ENCODE assay signal across 16 cellular contexts in genomic region chr13:100584901-100585300, GRCh38. TPM values are rescaled to one million over a fixed set of nuclear protein-coding genes. Genes with fewer than 3 reads are reported as not detected.
A peak's percentile ranks its signal among the peaks of the same experiment; 100 is the strongest.
DNase-seq lines count a peak whose midpoint lies in the region; ATAC-seq and TF ChIP-seq lines count a peak whose summit lies in the region.
"Had no signal": no experiment of that assay in that cellular context is flagged by ENCODE, and none has a peak within 500 bp of the region (broad histone marks: within the 10 kb centered on the region; RNA-seq: fewer than 3 reads in every experiment).

No MANE protein-coding gene starts in this region.

- no peak for DNase-seq in natural killer cell treated with Interleukin-12 subunit alpha and Interleukin-12 subunit beta and Interleukin-15 and Interleukin-18, amount 100 ng/mL, for 72 hours (ENCODE audit: low spot score)
- DNase-seq in natural killer cell, result no peak
- DNase-seq in MV-4-11 (lab: John Stamatoyannopoulos, UW), result peak; percentile 44
- DNase-seq: Caco-2, EL, GOT3, NCI-H1092, NCI-H2107, NCI-H510A, RPMI8226, transverse colon had no signal

- H3K9me3 Mint-ChIP-seq in natural killer cell treated with Interleukin-12 subunit alpha and Interleukin-12 subunit beta and Interleukin-15 and Interleukin-18, amount 100 ng/mL, for 72 hours, result no peaks in the 10 kb centered on the region
- H3K9me3 Mint-ChIP-seq in natural killer cell, result no peaks in the 10 kb centered on the region
- H3K9me3 Mint-ChIP-seq in activated T-helper 17 cell treated with anti-CD3 and anti-CD28 coated beads, Interleukin-2, amount 50 U/mL, for 72 hours, result peaks cover 4% of the 10 kb centered on the region
- no peaks in the 10 kb centered on the region for H3K9me3 Mint-ChIP-seq in stimulated activated naive CD8-positive, alpha-beta T cell treated with anti-CD3 and anti-CD28 coated beads, Interleukin-15, Interleukin-2, amounts not matched to agents 100 ng/mL and 50 ng/mL, for 24 hours

- H3K27ac Mint-ChIP-seq in natural killer cell treated with Interleukin-12 subunit alpha and Interleukin-12 subunit beta and Interleukin-15 and Interleukin-18, amount 100 ng/mL, for 72 hours, result peak overlapping the region; percentile 53 to 60
- H3K27ac Mint-ChIP-seq in natural killer cell, result no peak overlapping the region
- peak overlapping the region; percentile 73 for H3K27ac Mint-ChIP-seq in activated T-helper 17 cell treated with anti-CD3 and anti-CD28 coated beads, Interleukin-2, amount 50 U/mL, for 72 hours
- peak overlapping the region; percentile 23 for H3K27ac Mint-ChIP-seq in stimulated activated naive CD8-positive, alpha-beta T cell treated with anti-CD3 and anti-CD28 coated beads, Interleukin-15, Interleukin-2, amounts not matched to agents 100 ng/mL and 50 ng/mL, for 24 hours

- H3K36me3 Mint-ChIP-seq in natural killer cell treated with Interleukin-12 subunit alpha and Interleukin-12 subunit beta and Interleukin-15 and Interleukin-18, amount 100 ng/mL, for 72 hours, result peaks cover 6% of the 10 kb centered on the region
- H3K36me3 Mint-ChIP-seq in natural killer cell, result peaks cover 7% of the 10 kb centered on the region
- no peaks in the 10 kb centered on the region for H3K36me3 Mint-ChIP-seq in activated T-helper 17 cell treated with anti-CD3 and anti-CD28 coated beads, Interleukin-2, amount 50 U/mL, for 72 hours (ENCODE audit: low read depth)
- peaks cover 4% of the 10 kb centered on the region for H3K36me3 Mint-ChIP-seq in stimulated activated naive CD8-positive, alpha-beta T cell treated with anti-CD3 and anti-CD28 coated beads, Interleukin-15, Interleukin-2, amounts not matched to agents 100 ng/mL and 50 ng/mL, for 24 hours (ENCODE audit: low read depth)

- H3K4me1 Mint-ChIP-seq in natural killer cell treated with Interleukin-12 subunit alpha and Interleukin-12 subunit beta and Interleukin-15 and Interleukin-18, amount 100 ng/mL, for 72 hours (ENCODE audit: low read depth in 2 of 2), result peaks cover 44 to 45% of the 10 kb centered on the region in 2 donors
- peaks cover 39 to 46% of the 10 kb centered on the region in 2 donors for H3K4me1 Mint-ChIP-seq in natural killer cell
- peaks cover 42% of the 10 kb centered on the region for H3K4me1 Mint-ChIP-seq in activated T-helper 17 cell treated with anti-CD3 and anti-CD28 coated beads, Interleukin-2, amount 50 U/mL, for 72 hours
- peaks cover 49% of the 10 kb centered on the region for H3K4me1 Mint-ChIP-seq in stimulated activated naive CD8-positive, alpha-beta T cell treated with anti-CD3 and anti-CD28 coated beads, Interleukin-15, Interleukin-2, amounts not matched to agents 100 ng/mL and 50 ng/mL, for 24 hours (ENCODE audit: low read depth)

- no peak for TF ChIP-seq CTCF in natural killer cell (IDR thresholded peaks at IDR 0.05)

- intact Hi-C loops in natural killer cell (cut with micrococcal nuclease), result loop anchor here (5.0 kb wide), 1 partner anchor 87 kb away; the partner anchor contains the start of gene TMTC4

- H3K27me3 Mint-ChIP-seq in natural killer cell treated with Interleukin-12 subunit alpha and Interleukin-12 subunit beta and Interleukin-15 and Interleukin-18, amount 100 ng/mL, for 72 hours, result no peaks in the 10 kb centered on the region
- no peaks in the 10 kb centered on the region for H3K27me3 Mint-ChIP-seq in natural killer cell (ENCODE audit: low read depth in 2 of 2)
- no peaks in the 10 kb centered on the region for H3K27me3 Mint-ChIP-seq in activated T-helper 17 cell treated with anti-CD3 and anti-CD28 coated beads, Interleukin-2, amount 50 U/mL, for 72 hours
- no peaks in the 10 kb centered on the region for H3K27me3 Mint-ChIP-seq in stimulated activated naive CD8-positive, alpha-beta T cell treated with anti-CD3 and anti-CD28 coated beads, Interleukin-15, Interleukin-2, amounts not matched to agents 100 ng/mL and 50 ng/mL, for 24 hours

- H3K4me3 Mint-ChIP-seq in natural killer cell treated with Interleukin-12 subunit alpha and Interleukin-12 subunit beta and Interleukin-15 and Interleukin-18, amount 100 ng/mL, for 72 hours, result peak overlapping the region; percentile 10
- no peak overlapping the region for H3K4me3 Mint-ChIP-seq in natural killer cell
- H3K4me3 Mint-ChIP-seq in activated T-helper 17 cell treated with anti-CD3 and anti-CD28 coated beads, Interleukin-2, amount 50 U/mL, for 72 hours, result peak overlapping the region; percentile 66
- H3K4me3 Mint-ChIP-seq in stimulated activated naive CD8-positive, alpha-beta T cell treated with anti-CD3 and anti-CD28 coated beads, Interleukin-15, Interleukin-2, amounts not matched to agents 100 ng/mL and 50 ng/mL, for 24 hours, result no peak overlapping the region

- no peak for ATAC-seq in natural killer cell treated with Interleukin-12 subunit alpha and Interleukin-12 subunit beta and Interleukin-15 and Interleukin-18, amount 100 ng/mL, for 72 hours
- ATAC-seq in natural killer cell (no peak), GM21786 (IDR thresholded peaks at IDR 0.05; ENCODE audit: unreplicated experiment) (no peak), HG02759 (IDR thresholded peaks at IDR 0.05; ENCODE audit: unreplicated experiment) (no peak), GM18517 (IDR thresholded peaks at IDR 0.05; ENCODE audit: unreplicated experiment) (no peak)
- ATAC-seq in activated T-helper 17 cell treated with anti-CD3 and anti-CD28 coated beads, Interleukin-2, amount 50 U/mL, for 72 hours (replicated peaks), result peak; percentile 19

RNA-seq across cellular contexts. Expression of gene GGACT, which starts 3.7 kb away (rescaled TPM):
- total RNA-seq in natural killer cell treated with Interleukin-12 subunit alpha and Interleukin-12 subunit beta and Interleukin-15 and Interleukin-18, amount 100 ng/mL, for 72 hours, result 1 to 10 TPM; 4.2 to 7.7 TPM
- 10 to 100 TPM in 2 of 3 donors, 1 to 10 TPM in 1; 8.8 to 16.4 (median 15.1) TPM for total RNA-seq in natural killer cell
- 1 to 10 TPM; 1.2 to 1.7 TPM for total RNA-seq in activated T-helper 17 cell treated with anti-CD3 and anti-CD28 coated beads, Interleukin-2, amount 50 U/mL, for 72 hours

Comparison
In these comparisons a context has a peak if more than half of its experiments do, and no peak if none do; other contexts are left out.
1. H3K27ac Mint-ChIP-seq: peak in natural killer cell treated with Interleukin-12 subunit alpha and Interleukin-12 subunit beta and Interleukin-15 and Interleukin-18, amount 100 ng/mL, for 72 hours (2 of 2), activated T-helper 17 cell treated with anti-CD3 and anti-CD28 coated beads, Interleukin-2, amount 50 U/mL, for 72 hours (single experiment) and stimulated activated naive CD8-positive, alpha-beta T cell treated with anti-CD3 and anti-CD28 coated beads, Interleukin-15, Interleukin-2, amounts not matched to agents 100 ng/mL and 50 ng/mL, for 24 hours (single experiment); none in natural killer cell (0 of 2).
2. H3K4me3 Mint-ChIP-seq: peak in natural killer cell treated with Interleukin-12 subunit alpha and Interleukin-12 subunit beta and Interleukin-15 and Interleukin-18, amount 100 ng/mL, for 72 hours (single experiment) and activated T-helper 17 cell treated with anti-CD3 and anti-CD28 coated beads, Interleukin-2, amount 50 U/mL, for 72 hours (single experiment); none in natural killer cell (single experiment) and stimulated activated naive CD8-positive, alpha-beta T cell treated with anti-CD3 and anti-CD28 coated beads, Interleukin-15, Interleukin-2, amounts not matched to agents 100 ng/mL and 50 ng/mL, for 24 hours (single experiment).